ENCODE assay signal across 1 cellular context in the genomic region with DNA sequence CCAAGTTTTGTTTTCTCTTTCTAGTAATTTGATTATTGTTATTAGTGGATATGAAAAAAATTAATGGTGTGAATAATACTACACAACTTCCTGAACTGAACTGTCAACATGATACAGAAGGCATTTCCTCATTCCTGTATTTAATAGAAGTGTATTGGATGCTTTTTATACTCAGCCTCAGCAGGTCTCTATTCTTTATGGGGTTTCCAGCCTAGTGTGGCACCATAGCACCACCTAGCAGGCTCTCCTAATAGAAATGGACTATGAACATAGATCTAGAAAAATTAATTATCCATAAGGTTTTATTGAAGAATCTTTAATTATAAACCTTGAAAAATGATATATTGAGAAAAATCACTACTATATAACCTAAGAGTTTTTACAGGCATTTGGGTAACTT.
TF ChIP-seq lines count a peak whose summit lies in the region.

No MANE protein-coding gene starts in this region.

TF ChIP-seq in endothelial cell of umbilical vein, 7 proteins besides CTCF, POLR2A, EP300 and RAD21 (continued from another document):
- TF ChIP-seq EZH2 (IDR thresholded peaks at IDR 0.05; ENCODE audit: borderline replicate concordance, low read depth, low read length, severe bottlenecking) (no peak), GATA2 (IDR thresholded peaks at IDR 0.05; ENCODE audit: insufficient read depth, insufficient read length, low read depth, low read length) (no peak), MYC (IDR thresholded peaks at IDR 0.05; ENCODE audit: low read depth, low read length) (no peak)
TF ChIP-seq in endothelial cell of umbilical vein: peak in this region for 0.
